Comparison of ENCODE assay signal across 28 cellular contexts in the genomic region with DNA sequence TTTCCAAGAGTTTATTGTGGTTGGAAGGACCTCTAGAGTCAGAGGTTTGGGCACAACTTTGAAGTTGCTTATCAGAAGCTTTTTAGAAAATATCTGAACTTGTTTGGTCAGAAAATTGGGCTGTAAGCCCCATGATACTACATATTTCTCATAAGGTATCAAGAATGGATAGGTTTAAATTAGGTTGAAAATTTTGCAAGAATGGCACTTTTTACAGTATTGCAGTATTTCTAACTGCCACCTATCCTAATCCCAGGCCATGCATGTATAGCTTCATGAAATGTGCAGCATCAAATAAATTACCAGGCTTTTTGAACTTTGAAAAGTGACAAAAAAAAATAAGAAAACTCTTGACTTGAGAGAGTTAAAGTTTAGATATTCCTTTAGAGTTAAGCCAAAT.
"Had no signal": no experiment of that assay in that cellular context is flagged by ENCODE, and none has a peak within 500 bp of the region (broad histone marks: within the 10 kb centered on the region; RNA-seq: fewer than 3 reads in every experiment).

No MANE protein-coding gene starts in this region.

- H3K9me3 ChIP-seq: esophagus muscularis mucosa, gastrocnemius medialis had no signal

- ATAC-seq: activated CD8-positive, alpha-beta T cell treated with anti-CD3 and anti-CD28 coated beads for 36 hours; activated T-cell treated with anti-CD3 and anti-CD28 coated beads, Interleukin-2, amount 50 U/mL, for 4 hours; activated T-helper 17 cell treated with anti-CD3 and anti-CD28 coated beads, Interleukin-2, amount 50 U/mL, for 72 hours; foreskin keratinocyte; gastrocnemius medialis; heart left ventricle; WTC11 had no signal

- FAIRE-seq: astrocyte, bronchial epithelial cell had no signal

- H3K27me3 ChIP-seq: brain microvascular endothelial cell, esophagus muscularis mucosa, foreskin keratinocyte, gastrocnemius medialis, heart left ventricle had no signal

- H3K36me3 ChIP-seq: brain microvascular endothelial cell, esophagus muscularis mucosa, gastrocnemius medialis, heart left ventricle had no signal

- DNase-seq: activated CD4-positive, alpha-beta T cell treated with anti-CD3 and anti-CD28 coated beads for 1 hour; activated CD4-positive, alpha-beta T cell treated with anti-CD3 and anti-CD28 coated beads for 4 hours; activated CD4-positive, alpha-beta T cell treated with anti-CD3 and anti-CD28 coated beads, Interleukin-2, amount 50 U/mL, for 1 hour; activated CD4-positive, alpha-beta T cell treated with anti-CD3 and anti-CD28 coated beads, Interleukin-2, amount 50 U/mL, for 48 hours; activated CD8-positive, alpha-beta memory T cell treated with anti-CD3 and anti-CD28 coated beads for 24 hours; activated CD8-positive, alpha-beta T cell treated with anti-CD3 and anti-CD28 coated beads for 36 hours; activated effector memory CD4-positive, alpha-beta T cell treated with Interleukin-2 at 50 U/mL for 16 hours; activated gamma-delta T cell treated with Interleukin-2 at 50 U/mL for 16 hours; activated naive CD4-positive, alpha-beta T cell treated with anti-CD3 and anti-CD28 coated beads, Interleukin-2, amount 50 U/mL, for 16 hours; activated naive CD4-positive, alpha-beta T cell treated with Interleukin-2 at 50 U/mL for 16 hours; activated T-cell treated with anti-CD3 and anti-CD28 coated beads, Interleukin-2, amount 50 U/mL, for 4 hours; amniotic stem cell; anterior cingulate cortex; brain microvascular endothelial cell; dorsolateral prefrontal cortex; effector memory CD4-positive, alpha-beta T cell; erythroblast; foreskin keratinocyte; gastrocnemius medialis; glutamatergic neuron; heart left ventricle; T-helper 2 cell had no signal

- H3K4me1 ChIP-seq: esophagus muscularis mucosa, foreskin keratinocyte, gastrocnemius medialis had no signal

- H3K4me3 ChIP-seq: coronary artery, dorsolateral prefrontal cortex, esophagus muscularis mucosa, gastrocnemius medialis, heart left ventricle had no signal

- H3K27ac ChIP-seq: brain microvascular endothelial cell, coronary artery, dorsolateral prefrontal cortex, esophagus muscularis mucosa, foreskin keratinocyte, gastrocnemius medialis, heart left ventricle had no signal
